ENCODE assay signal across 29 cellular contexts in the genomic region with DNA sequence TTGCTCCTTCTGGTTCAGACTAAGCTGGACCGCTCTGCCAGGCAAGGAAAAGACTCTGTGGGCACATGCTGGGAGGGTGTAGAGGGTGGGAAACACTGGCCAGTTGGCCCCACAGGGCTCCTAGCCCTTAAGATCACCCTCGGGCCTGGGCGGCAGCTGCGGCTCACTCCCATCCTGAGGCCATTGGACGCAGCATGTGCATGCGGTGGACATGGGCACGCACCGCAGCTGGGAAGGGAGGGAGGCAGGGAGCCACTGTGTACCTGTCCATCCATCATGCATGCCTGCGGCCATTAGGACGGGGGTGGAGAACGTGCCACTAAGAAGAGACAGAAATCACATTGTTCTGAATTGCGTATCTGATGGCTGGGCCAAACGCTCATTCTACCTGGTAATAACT.
"Had no signal": no experiment of that assay in that cellular context is flagged by ENCODE, and none has a peak within 500 bp of the region (broad histone marks: within the 10 kb centered on the region; RNA-seq: fewer than 3 reads in every experiment).

No MANE protein-coding gene starts in this region.

- ATAC-seq: activated CD8-positive, alpha-beta T cell treated with anti-CD3 and anti-CD28 coated beads for 36 hours; activated naive CD4-positive, alpha-beta T cell treated with anti-CD3 and anti-CD28 coated beads, Interleukin-2, amount 50 U/mL, for 72 hours; activated T-cell treated with anti-CD3 and anti-CD28 coated beads, Interleukin-2, amount 50 U/mL, for 4 hours; activated T-cell treated with anti-CD3 and anti-CD28 coated beads, Interleukin-2, amount 50 U/mL, for 72 hours; activated T-helper 17 cell treated with anti-CD3 and anti-CD28 coated beads, Interleukin-2, amount 50 U/mL, for 72 hours had no signal

- H3K27me3 ChIP-seq: adrenal gland, ascending aorta had no signal

- H3K27ac ChIP-seq: adrenal gland, ascending aorta, VCaP had no signal

- DNase-seq: activated B cell treated with CpG ODN at 0.5 μM for 24 hours; activated CD4-positive, alpha-beta memory T cell treated with anti-CD3 and anti-CD28 coated beads for 36 hours; activated CD4-positive, alpha-beta T cell treated with anti-CD3 and anti-CD28 coated beads for 4 hours; activated CD4-positive, alpha-beta T cell treated with anti-CD3 and anti-CD28 coated beads, Interleukin-2, amount 10 ng/mL, durations not matched to agents 24 days and 14 days; activated CD4-positive, alpha-beta T cell treated with anti-CD3 and anti-CD28 coated beads, Interleukin-2, amount 50 U/mL, for 1 hour; activated CD4-positive, alpha-beta T cell treated with anti-CD3 and anti-CD28 coated beads, Interleukin-2, amount 50 U/mL, for 4 hours; activated CD4-positive, CD25-positive, alpha-beta regulatory T cell treated with anti-CD3 and anti-CD28 coated beads, Interleukin-2, amount 50 U/mL, for 72 hours; activated CD8-positive, alpha-beta memory T cell treated with anti-CD3 and anti-CD28 coated beads, Interleukin-2, amount 50 U/mL, for 4 hours; activated CD8-positive, alpha-beta T cell treated with anti-CD3 and anti-CD28 coated beads for 36 hours; activated effector memory CD4-positive, alpha-beta T cell treated with anti-CD3 and anti-CD28 coated beads, Interleukin-2, amount 50 U/mL, for 16 hours; activated gamma-delta T cell treated with Interleukin-2 at 50 U/mL for 16 hours; activated naive CD4-positive, alpha-beta T cell; activated naive CD4-positive, alpha-beta T cell treated with anti-CD3 and anti-CD28 coated beads for 36 hours; activated naive CD4-positive, alpha-beta T cell treated with anti-CD3 and anti-CD28 coated beads, Interleukin-2, amount 50 U/mL, for 16 hours; activated naive CD8-positive, alpha-beta T cell treated with anti-CD3 and anti-CD28 coated beads for 36 hours; activated T-cell treated with anti-CD3 and anti-CD28 coated beads for 4 hours; activated T-cell treated with anti-CD3 and anti-CD28 coated beads, Interleukin-2, amount 50 U/mL, for 1 hour; activated T-cell treated with anti-CD3 and anti-CD28 coated beads, Interleukin-2, amount 50 U/mL, for 4 hours; activated T-cell treated with anti-CD3 and anti-CD28 coated beads, Interleukin-2, amount 50 U/mL, for 72 hours; adrenal gland; amniotic stem cell; central memory CD4-positive, alpha-beta T cell; T-helper 1 cell; T-helper 2 cell; T-helper 9 cell had no signal

- H3K4me3 ChIP-seq: adrenal gland, ascending aorta had no signal

- H3K36me3 ChIP-seq: adrenal gland, ascending aorta had no signal

- H3K9me3 ChIP-seq: ascending aorta had no signal

- H3K4me1 ChIP-seq: adrenal gland, ascending aorta had no signal
